In genomic region chr19:32289566-32290210, GRCh38 we compare ENCODE assay signal across 21 cellular contexts.
"Had no signal": no experiment of that assay in that cellular context is flagged by ENCODE, and none has a peak within 500 bp of the region (broad histone marks: within the 10 kb centered on the region; RNA-seq: fewer than 3 reads in every experiment).

No MANE protein-coding gene starts in this region.

- H3K9me3 ChIP-seq: ovary, thoracic aorta had no signal

- ATAC-seq: activated CD8-positive, alpha-beta T cell treated with anti-CD3 and anti-CD28 coated beads for 36 hours; activated T-helper 17 cell treated with anti-CD3 and anti-CD28 coated beads, Interleukin-2, amount 50 U/mL, for 72 hours; effector memory CD8-positive, alpha-beta T cell; foreskin keratinocyte; left cardiac atrium; natural killer cell; sciatic nerve; stimulated activated effector memory CD8-positive, alpha-beta T cell treated with anti-CD3 and anti-CD28 coated beads, Interleukin-12 subunit alpha, Interleukin-12 subunit beta, amount 100 ng/mL, for 72 hours had no signal

- H2AFZ ChIP-seq: hepatocyte had no signal

- H3K27me3 ChIP-seq: foreskin keratinocyte, ovary had no signal

- H3K4me2 ChIP-seq: hepatocyte, smooth muscle cell had no signal

- H3K36me3 ChIP-seq: ovary, thoracic aorta had no signal

- H3K27me3 Mint-ChIP-seq: brain had no signal

- H3K4me3 ChIP-seq: hepatocyte, ovary, smooth muscle cell, thoracic aorta had no signal

- H3K36me3 Mint-ChIP-seq: activated naive CD8-positive, alpha-beta T cell treated with anti-CD3 and anti-CD28 coated beads, Interleukin-2, amount 10 ng/mL, durations not matched to agents 7 days and 5 days; brain; natural killer cell; stimulated activated effector memory CD8-positive, alpha-beta T cell treated with anti-CD3 and anti-CD28 coated beads, Interleukin-12 subunit alpha, Interleukin-12 subunit beta, amount 100 ng/mL, for 72 hours had no signal

- H3K27ac ChIP-seq: epithelial cell of prostate, foreskin keratinocyte, hepatocyte, ovary, thoracic aorta had no signal

- H3K4me3 Mint-ChIP-seq: activated B cell treated with CpG ODN at 0.5 μM for 24 hours; activated CD8-positive, alpha-beta T cell treated with anti-CD3 and anti-CD28 coated beads for 36 hours; activated naive CD8-positive, alpha-beta T cell treated with anti-CD3 and anti-CD28 coated beads, Interleukin-2, amount 10 ng/mL, durations not matched to agents 7 days and 5 days; activated T-helper 17 cell treated with anti-CD3 and anti-CD28 coated beads, Interleukin-2, amount 50 U/mL, for 72 hours; brain; effector memory CD8-positive, alpha-beta T cell; natural killer cell; stimulated activated effector memory CD8-positive, alpha-beta T cell treated with anti-CD3 and anti-CD28 coated beads, Interleukin-12 subunit alpha, Interleukin-12 subunit beta, amount 100 ng/mL, for 72 hours had no signal

- DNase-seq: activated B cell treated with CpG ODN at 0.5 μM for 24 hours; activated CD4-positive, alpha-beta T cell treated with anti-CD3 and anti-CD28 coated beads for 4 hours; activated CD8-positive, alpha-beta T cell treated with anti-CD3 and anti-CD28 coated beads for 36 hours; activated naive CD4-positive, alpha-beta T cell treated with Interleukin-2 at 50 U/mL for 16 hours; activated naive CD8-positive, alpha-beta T cell treated with anti-CD3 and anti-CD28 coated beads, Interleukin-2, amount 10 ng/mL, durations not matched to agents 7 days and 5 days; activated T-cell treated with anti-CD3 and anti-CD28 coated beads, Interleukin-2, amount 50 U/mL, for 1 hour; caudate nucleus; effector memory CD8-positive, alpha-beta T cell; foreskin keratinocyte; left cardiac atrium; natural killer cell; ovary; stimulated activated CD4-positive, alpha-beta T cell treated with anti-CD3 and anti-CD28 coated beads, Interleukin-4, amount 100 ng/mL, for 1 hour had no signal

- H3K9me3 Mint-ChIP-seq: activated B cell treated with CpG ODN at 0.5 μM for 24 hours; activated CD8-positive, alpha-beta T cell treated with anti-CD3 and anti-CD28 coated beads for 36 hours; activated naive CD8-positive, alpha-beta T cell treated with anti-CD3 and anti-CD28 coated beads, Interleukin-2, amount 10 ng/mL, durations not matched to agents 7 days and 5 days; activated T-helper 17 cell treated with anti-CD3 and anti-CD28 coated beads, Interleukin-2, amount 50 U/mL, for 72 hours; effector memory CD8-positive, alpha-beta T cell; natural killer cell; stimulated activated effector memory CD8-positive, alpha-beta T cell treated with anti-CD3 and anti-CD28 coated beads, Interleukin-12 subunit alpha, Interleukin-12 subunit beta, amount 100 ng/mL, for 72 hours had no signal

- H3K4me1 Mint-ChIP-seq: activated naive CD8-positive, alpha-beta T cell treated with anti-CD3 and anti-CD28 coated beads, Interleukin-2, amount 10 ng/mL, durations not matched to agents 7 days and 5 days; activated T-helper 17 cell treated with anti-CD3 and anti-CD28 coated beads, Interleukin-2, amount 50 U/mL, for 72 hours; brain; natural killer cell; stimulated activated effector memory CD8-positive, alpha-beta T cell treated with anti-CD3 and anti-CD28 coated beads, Interleukin-12 subunit alpha, Interleukin-12 subunit beta, amount 100 ng/mL, for 72 hours had no signal

- H3K79me2 ChIP-seq: hepatocyte had no signal

- H3K27ac Mint-ChIP-seq: activated B cell treated with CpG ODN at 0.5 μM for 24 hours; activated CD8-positive, alpha-beta T cell treated with anti-CD3 and anti-CD28 coated beads for 36 hours; activated naive CD8-positive, alpha-beta T cell treated with anti-CD3 and anti-CD28 coated beads, Interleukin-2, amount 10 ng/mL, durations not matched to agents 7 days and 5 days; activated T-helper 17 cell treated with anti-CD3 and anti-CD28 coated beads, Interleukin-2, amount 50 U/mL, for 72 hours; brain; effector memory CD8-positive, alpha-beta T cell; natural killer cell; stimulated activated effector memory CD8-positive, alpha-beta T cell treated with anti-CD3 and anti-CD28 coated beads, Interleukin-12 subunit alpha, Interleukin-12 subunit beta, amount 100 ng/mL, for 72 hours had no signal

- H3K4me1 ChIP-seq: foreskin keratinocyte had no signal
